Comparison of ENCODE assay signal across 8 cellular contexts in the genomic region with DNA sequence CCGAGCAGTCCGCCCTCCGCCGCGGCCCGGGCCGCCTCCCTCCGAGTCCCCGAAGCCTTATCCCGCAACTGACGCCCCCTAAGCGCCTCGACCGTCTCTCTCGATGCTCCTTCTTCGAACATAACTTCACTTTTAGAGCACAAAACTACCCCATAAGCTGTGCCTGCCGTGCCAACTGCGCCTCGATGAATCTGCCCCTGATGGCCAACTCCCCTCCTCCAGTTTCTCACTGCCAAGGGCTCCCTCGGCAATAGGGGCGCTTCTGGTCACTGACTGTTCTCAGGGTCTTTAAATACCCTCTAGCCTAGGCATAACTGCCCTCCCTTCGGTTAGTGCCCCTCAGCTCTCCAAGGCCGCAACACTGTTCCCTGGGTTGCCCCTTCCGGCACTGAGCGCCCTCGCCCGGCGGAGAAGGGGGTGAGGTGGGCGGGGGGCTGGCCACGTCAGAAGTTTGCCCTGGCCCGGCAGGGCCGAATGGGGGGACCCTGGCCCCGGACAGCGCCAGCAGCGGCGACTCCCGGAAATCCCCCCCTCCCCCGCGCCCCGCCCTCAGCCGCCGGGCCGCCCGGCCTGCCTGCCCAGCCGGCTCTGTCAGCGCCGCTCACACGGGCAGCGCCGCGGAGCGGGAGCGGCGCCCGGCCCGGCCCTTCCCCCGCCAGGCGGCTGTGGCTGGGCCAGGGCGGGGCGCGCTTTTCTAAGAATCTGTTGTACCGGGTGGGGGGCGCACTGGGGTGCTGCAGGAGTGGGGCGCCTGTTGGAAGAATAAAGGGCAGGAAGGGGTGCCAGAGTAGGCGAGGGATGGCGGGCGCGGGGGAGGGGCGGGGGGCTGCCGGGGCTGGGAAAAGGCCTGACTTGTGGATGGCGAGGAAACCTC. TPM values are rescaled to one million over a fixed set of nuclear protein-coding genes. Genes with fewer than 3 reads are reported as not detected.
A peak's percentile ranks its signal among the peaks of the same experiment; 100 is the strongest.
DNase-seq lines count a peak whose midpoint lies in the region; ATAC-seq and TF ChIP-seq lines count a peak whose summit lies in the region.

No MANE protein-coding gene starts in this region.

- 1 to 2% methylated on average over 43 to 66 of the region's 71 CpGs for WGBS in GM23248 (ENCODE audit: low coverage in 1 of 2, low lambda C conversion rate in 2 of 2, missing lambda C conversion rate in 2 of 2), 2 experiments

- H3K9me3 ChIP-seq in GM23248 (ENCODE audit: low read depth): no peaks in the 10 kb centered on the region
- H3K9me3 ChIP-seq in uterus: no peaks in the 10 kb centered on the region

- no peak for TF ChIP-seq CTCF in uterus (IDR thresholded peaks at IDR 0.05)

- H4K20me1 ChIP-seq in GM23248 (ENCODE audit: insufficient read depth): no peaks in the 10 kb centered on the region

- peak; percentile 5 to 6 for ATAC-seq in activated T-cell treated with anti-CD3 and anti-CD28 coated beads, Interleukin-2, amount 50 U/mL, for 4 hours

- H3K27ac ChIP-seq in GM23248 (peak overlapping the region; percentile 99), uterus (peak overlapping the region; percentile 99)

- no peaks in the 10 kb centered on the region for H3K27me3 Mint-ChIP-seq in activated T-cell treated with anti-CD3 and anti-CD28 coated beads, Interleukin-2, amount 50 U/mL, for 4 hours (ENCODE audit: low read depth)

- peaks cover 58% of the 10 kb centered on the region for H3F3A ChIP-seq in GM23248 (ENCODE audit: insufficient read depth)

- peaks cover 31% of the 10 kb centered on the region for H3K79me2 ChIP-seq in GM23248 (ENCODE audit: insufficient read depth)

- peak overlapping the region; percentile 88 for H3K4me3 Mint-ChIP-seq in activated T-cell treated with anti-CD3 and anti-CD28 coated beads, Interleukin-2, amount 50 U/mL, for 4 hours

- H3K4me1 Mint-ChIP-seq in activated T-cell treated with anti-CD3 and anti-CD28 coated beads, Interleukin-2, amount 50 U/mL, for 4 hours (ENCODE audit: low read depth): peaks cover 79% of the 10 kb centered on the region

- H3K4me3 ChIP-seq in GM23248 (peak overlapping the region; percentile 68), uterus (peak overlapping the region; percentile 73 to 78)

- H3K4me2 ChIP-seq in GM23248 (ENCODE audit: unreplicated experiment): peak overlapping the region; percentile 84

- H3K9me2 ChIP-seq in GM23248 (ENCODE audit: insufficient read depth): no peaks in the 10 kb centered on the region

- peak overlapping the region; percentile 88 for H3K9ac ChIP-seq in GM23248

- H3K4me1 ChIP-seq in GM23248 (ENCODE audit: insufficient read depth) (peaks cover 61% of the 10 kb centered on the region), uterus (peaks cover 8 to 41% of the 10 kb centered on the region in 2 donors)

- intact Hi-C loops in uterus (cut with DNase I; ENCODE audit: low total_unique reads): no loop called here

- H2AFZ ChIP-seq in GM23248: peak overlapping the region; percentile 58

- H3K36me3 ChIP-seq in GM23248 (ENCODE audit: low read depth) (no peaks in the 10 kb centered on the region), uterus (no peaks in the 10 kb centered on the region)

- TF ChIP-seq POLR2A in uterus (IDR thresholded peaks at IDR 0.05): peak in 1 of 2 donors; percentile 51

- no peaks in the 10 kb centered on the region for H3K36me3 Mint-ChIP-seq in activated T-cell treated with anti-CD3 and anti-CD28 coated beads, Interleukin-2, amount 50 U/mL, for 4 hours (ENCODE audit: insufficient read depth)

- in situ Hi-C loops in GM23248 (cut with MboI): no loop called here

- H3K9me3 Mint-ChIP-seq in activated T-cell treated with anti-CD3 and anti-CD28 coated beads, Interleukin-2, amount 50 U/mL, for 4 hours: no peaks in the 10 kb centered on the region

- no peaks in the 10 kb centered on the region for H3K27me3 ChIP-seq in GM23248 (replicated peaks; ENCODE audit: insufficient read depth)
- H3K27me3 ChIP-seq in uterus: no peaks in the 10 kb centered on the region

- DNase-seq in NCI-H146 (lab: John Stamatoyannopoulos, UW): peak; percentile 45
- no peak for DNase-seq in NCI-H146 treated with DMSO at 0.1 percent for 48 hours (lab: John Stamatoyannopoulos, UW; ENCODE audit: unreplicated experiment)
- peak; percentile 88 for DNase-seq in GM23248
- peak; percentile 39 for DNase-seq in MV-4-11 (lab: John Stamatoyannopoulos, UW)
- DNase-seq in activated T-cell treated with anti-CD3 and anti-CD28 coated beads, Interleukin-2, amount 50 U/mL, for 4 hours: no peak
- DNase-seq in fibroblast of gingiva (ENCODE audit: low read depth): peak; percentile 46
- DNase-seq in myocyte (ENCODE audit: low read depth): peak; percentile 78
- peak; percentile 75 to 82 for DNase-seq in uterus

RNA-seq across cellular contexts. Expression of a gene that starts 10.6 kb away (rescaled TPM):
- 75.3 and 76.6 TPM in 2 replicates for total RNA-seq in GM23248 (2014; rRNA removed; shearing (Covaris generic))
- 116 and 118 TPM in 2 replicates for polyA plus RNA-seq in GM23248 (2016; fragmentation: Nextera tagmentation; extraction: Ambion mirVana)
- 10 to 100 TPM; 34.4 to 38.4 (median 38.0) TPM for total RNA-seq in activated T-cell treated with anti-CD3 and anti-CD28 coated beads, Interleukin-2, amount 50 U/mL, for 4 hours
- total RNA-seq in myocyte (15.4 and 22.7 TPM in 2 replicates), uterus (10 to 100 TPM in 2 of 4 donors, 1 to 10 TPM in 2; 2.6 to 65.6 (median 28.9) TPM)
- polyA plus RNA-seq in myocyte (2012): 21.9 TPM

RNA-seq across cellular contexts. Expression of a gene that starts 14.4 kb away (rescaled TPM):
- 1.4 and 2.4 TPM in 2 replicates for total RNA-seq in GM23248 (2014; rRNA removed; shearing (Covaris generic))
- 0.84 and 1.2 TPM in 2 replicates for polyA plus RNA-seq in GM23248 (2016; fragmentation: Nextera tagmentation; extraction: Ambion mirVana)
- 100 to 1,000 TPM in 2 of 3 donors, 10 to 100 TPM in 1; 82.1 to 140 (median 124) TPM for total RNA-seq in activated T-cell treated with anti-CD3 and anti-CD28 coated beads, Interleukin-2, amount 50 U/mL, for 4 hours
- total RNA-seq in myocyte (0.16 and 0.32 TPM in 2 replicates), uterus (1 to 10 TPM in 3 of 4 donors, not detected in 1; 2.0 to 3.8 (median 2.4) TPM)
- 0.10 TPM for polyA plus RNA-seq in myocyte (2012)

RNA-seq across cellular contexts. Expression of a gene that starts 40.7 kb away (rescaled TPM):
- total RNA-seq in GM23248 (2014; rRNA removed; shearing (Covaris generic)): 13.4 and 14.2 TPM in 2 replicates
- 6.1 and 8.6 TPM in 2 replicates for polyA plus RNA-seq in GM23248 (2016; fragmentation: Nextera tagmentation; extraction: Ambion mirVana)
- total RNA-seq in activated T-cell treated with anti-CD3 and anti-CD28 coated beads, Interleukin-2, amount 50 U/mL, for 4 hours: 10 to 100 TPM in 1 of 3 donors, 1 to 10 TPM in 2; 8.0 to 10.6 (median 9.3) TPM
- 5.6 and 15.5 TPM in 2 replicates for total RNA-seq in myocyte
- polyA plus RNA-seq in myocyte (2012): 39.8 TPM
- 10 to 100 TPM in 3 of 4 donors, 1 to 10 TPM in 1; 4.1 to 67.6 (median 42.6) TPM for total RNA-seq in uterus

RNA-seq across cellular contexts. Expression of a gene that starts 40.9 kb away (rescaled TPM):
- total RNA-seq in GM23248 (2014; rRNA removed; shearing (Covaris generic)): 5.1 and 6.5 TPM in 2 replicates
- 2.8 and 3.9 TPM in 2 replicates for polyA plus RNA-seq in GM23248 (2016; fragmentation: Nextera tagmentation; extraction: Ambion mirVana)
- 10 to 100 TPM; 29.7 to 41.5 (median 36.6) TPM for total RNA-seq in activated T-cell treated with anti-CD3 and anti-CD28 coated beads, Interleukin-2, amount 50 U/mL, for 4 hours
- total RNA-seq in myocyte: 7.4 and 9.2 TPM in 2 replicates
- 11.1 TPM for polyA plus RNA-seq in myocyte (2012)
- 10 to 100 TPM in 2 of 4 donors, 1 to 10 TPM in 2; 7.7 to 55.5 (median 25.9) TPM for total RNA-seq in uterus

RNA-seq across cellular contexts. Expression of a gene that starts 46.7 kb away (rescaled TPM):
- total RNA-seq in GM23248 (2014; rRNA removed; shearing (Covaris generic)): 5.6 and 8.5 TPM in 2 replicates
- 2.0 and 3.3 TPM in 2 replicates for polyA plus RNA-seq in GM23248 (2016; fragmentation: Nextera tagmentation; extraction: Ambion mirVana)
- total RNA-seq in activated T-cell treated with anti-CD3 and anti-CD28 coated beads, Interleukin-2, amount 50 U/mL, for 4 hours: 10 to 100 TPM; 19.9 to 21.9 (median 20.0) TPM
- total RNA-seq in myocyte: 0.36 and 0.53 TPM in 2 replicates
- polyA plus RNA-seq in myocyte (2012): 0.42 TPM
- total RNA-seq in uterus: 1 to 10 TPM in 1 of 4 donors, under 1 TPM in 1, not detected in 2; 0.12 to 4.5 TPM

Comparison
In these comparisons a context has a peak if more than half of its experiments do, and no peak if none do; other contexts are left out.
1. DNase-seq: peak in NCI-H146 (single experiment), GM23248 (single experiment), MV-4-11 (single experiment), fibroblast of gingiva (single experiment), myocyte (single experiment) and uterus (2 of 2); none in NCI-H146 treated with DMSO at 0.1 percent for 48 hours (single experiment) and activated T-cell treated with anti-CD3 and anti-CD28 coated beads, Interleukin-2, amount 50 U/mL, for 4 hours (single experiment).
2. RNA of a gene that starts 14.4 kb away (total RNA-seq): 82.1 to 140 TPM in activated T-cell treated with anti-CD3 and anti-CD28 coated beads, Interleukin-2, amount 50 U/mL, for 4 hours; 2.0 to 3.8 TPM in uterus, 1.4 to 2.4 TPM in GM23248 and 0.16 to 0.32 TPM in myocyte; every median in the first group is over 10 times any median in the second.